ENCODE assay signal across 9 cellular contexts in the genomic region with DNA sequence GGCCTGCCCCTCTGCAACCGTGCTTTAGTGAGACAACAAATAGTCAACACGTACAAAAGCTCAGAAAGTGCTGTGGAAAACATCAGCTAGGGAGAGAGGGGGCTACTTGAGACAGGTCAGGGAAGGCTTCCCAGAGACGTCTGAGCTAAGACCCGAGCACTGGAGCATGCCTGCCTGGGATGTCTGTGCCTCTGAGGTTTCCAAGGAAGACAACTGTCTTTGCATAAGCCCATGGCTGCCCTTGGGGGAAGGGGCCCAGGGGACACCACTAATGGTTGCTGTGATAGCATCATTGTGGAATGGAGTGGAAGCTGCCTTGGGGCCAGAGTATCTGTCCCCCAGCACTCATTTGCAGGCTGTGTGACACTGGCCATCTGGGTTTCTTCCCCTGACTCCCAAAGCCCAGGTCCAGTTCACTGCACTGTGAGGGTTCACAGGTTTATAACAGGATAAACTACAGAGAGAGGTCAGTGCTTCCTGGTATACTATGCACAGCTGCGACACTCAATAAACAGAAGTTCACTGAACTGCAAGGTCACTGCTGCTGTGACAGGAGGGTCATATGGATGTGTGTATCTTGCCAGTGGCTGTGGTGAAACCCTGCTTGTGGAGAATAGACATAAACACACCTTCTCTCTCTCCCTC. TPM values are rescaled to one million over a fixed set of nuclear protein-coding genes. Genes with fewer than 3 reads are reported as not detected.
DNase-seq lines count a peak whose midpoint lies in the region; ATAC-seq and TF ChIP-seq lines count a peak whose summit lies in the region.
"Had no signal": no experiment of that assay in that cellular context is flagged by ENCODE, and none has a peak within 500 bp of the region (broad histone marks: within the 10 kb centered on the region; RNA-seq: fewer than 3 reads in every experiment).

No MANE protein-coding gene starts in this region.

- no peaks in the 10 kb centered on the region for H3K36me3 Mint-ChIP-seq in activated CD8-positive, alpha-beta memory T cell treated with anti-CD3 and anti-CD28 coated beads, Interleukin-2, amount 10 ng/mL, durations not matched to agents 7 days and 5 days
- peaks cover 6% of the 10 kb centered on the region for H3K36me3 Mint-ChIP-seq in endothelial cell (ENCODE audit: low read depth, unreplicated experiment)
- peaks cover 6% of the 10 kb centered on the region for H3K36me3 Mint-ChIP-seq in stimulated activated memory B cell treated with anti-CD40 and anti-IgM and Interleukin-4, amounts not matched to agents 10 μg/mL and 1 μg/mL and 100 μg/mL, for 72 hours

- ATAC-seq in activated CD8-positive, alpha-beta memory T cell treated with anti-CD3 and anti-CD28 coated beads, Interleukin-2, amount 10 ng/mL, durations not matched to agents 7 days and 5 days: no peak
- no peak for ATAC-seq in stimulated activated memory B cell treated with anti-CD40 and anti-IgM and Interleukin-4, amounts not matched to agents 10 μg/mL and 1 μg/mL and 100 μg/mL, for 72 hours
- no peak for ATAC-seq in HG03159 (IDR thresholded peaks at IDR 0.05; ENCODE audit: unreplicated experiment)

- TF ChIP-seq CTCF in endothelial cell (IDR thresholded peaks at IDR 0.05; ENCODE audit: unreplicated experiment): no peak

- H3K4me3 Mint-ChIP-seq in activated CD8-positive, alpha-beta memory T cell treated with anti-CD3 and anti-CD28 coated beads, Interleukin-2, amount 10 ng/mL, durations not matched to agents 7 days and 5 days: peak overlapping the region; percentile 90
- H3K4me3 Mint-ChIP-seq in endothelial cell (ENCODE audit: unreplicated experiment): peak overlapping the region; percentile 93
- H3K4me3 Mint-ChIP-seq in stimulated activated memory B cell treated with anti-CD40 and anti-IgM and Interleukin-4, amounts not matched to agents 10 μg/mL and 1 μg/mL and 100 μg/mL, for 72 hours: peak overlapping the region; percentile 93

- CTCF ChIA-PET in activated CD8-positive, alpha-beta memory T cell treated with anti-CD3 and anti-CD28 coated beads, Interleukin-2, amount 10 ng/mL, durations not matched to agents 7 days and 5 days (lab: Charles Lee): interaction anchor here (0.8 to 3.3 kb wide), 2 partner anchors 14 to 262 kb away, joined by 3 to 17 read pairs; no protein-coding TSS in a partner anchor

- H3K9me3 Mint-ChIP-seq in activated CD8-positive, alpha-beta memory T cell treated with anti-CD3 and anti-CD28 coated beads, Interleukin-2, amount 10 ng/mL, durations not matched to agents 7 days and 5 days (ENCODE audit: low read depth): no peaks in the 10 kb centered on the region
- no peaks in the 10 kb centered on the region for H3K9me3 Mint-ChIP-seq in endothelial cell (ENCODE audit: unreplicated experiment)
- no peaks in the 10 kb centered on the region for H3K9me3 Mint-ChIP-seq in stimulated activated memory B cell treated with anti-CD40 and anti-IgM and Interleukin-4, amounts not matched to agents 10 μg/mL and 1 μg/mL and 100 μg/mL, for 72 hours

- H3K27ac Mint-ChIP-seq in activated CD8-positive, alpha-beta memory T cell treated with anti-CD3 and anti-CD28 coated beads, Interleukin-2, amount 10 ng/mL, durations not matched to agents 7 days and 5 days: peak overlapping the region; percentile 58
- no peak overlapping the region for H3K27ac Mint-ChIP-seq in endothelial cell (ENCODE audit: unreplicated experiment)
- peak overlapping the region; percentile 92 for H3K27ac Mint-ChIP-seq in stimulated activated memory B cell treated with anti-CD40 and anti-IgM and Interleukin-4, amounts not matched to agents 10 μg/mL and 1 μg/mL and 100 μg/mL, for 72 hours

- peaks cover 8% of the 10 kb centered on the region for H3K27me3 Mint-ChIP-seq in activated CD8-positive, alpha-beta memory T cell treated with anti-CD3 and anti-CD28 coated beads, Interleukin-2, amount 10 ng/mL, durations not matched to agents 7 days and 5 days
- peaks cover 3% of the 10 kb centered on the region for H3K27me3 Mint-ChIP-seq in endothelial cell (ENCODE audit: unreplicated experiment)
- H3K27me3 Mint-ChIP-seq in stimulated activated memory B cell treated with anti-CD40 and anti-IgM and Interleukin-4, amounts not matched to agents 10 μg/mL and 1 μg/mL and 100 μg/mL, for 72 hours: no peaks in the 10 kb centered on the region

- no peak for DNase-seq in activated CD8-positive, alpha-beta memory T cell treated with anti-CD3 and anti-CD28 coated beads, Interleukin-2, amount 10 ng/mL, durations not matched to agents 7 days and 5 days
- no peak for DNase-seq in activated CD8-positive, alpha-beta memory T cell treated with anti-CD3 and anti-CD28 coated beads, Interleukin-2, amount 50 U/mL, for 4 hours
- DNase-seq in RPMI8226 (peak; percentile 53), endothelial cell (ENCODE audit: low spot score) (no peak), UCSD-AML1 (lab: John Stamatoyannopoulos, UW; ENCODE audit: unreplicated experiment) (no peak), middle frontal gyrus (ENCODE audit: extremely low spot score, low spot score) (no peak)
- DNase-seq: NCI-H510A treated with DMSO at 0.1 percent for 48 hours had no signal

- peaks cover 36% of the 10 kb centered on the region for H3K4me1 Mint-ChIP-seq in activated CD8-positive, alpha-beta memory T cell treated with anti-CD3 and anti-CD28 coated beads, Interleukin-2, amount 10 ng/mL, durations not matched to agents 7 days and 5 days
- H3K4me1 Mint-ChIP-seq in endothelial cell (ENCODE audit: unreplicated experiment): peaks cover 30% of the 10 kb centered on the region
- peaks cover 47% of the 10 kb centered on the region for H3K4me1 Mint-ChIP-seq in stimulated activated memory B cell treated with anti-CD40 and anti-IgM and Interleukin-4, amounts not matched to agents 10 μg/mL and 1 μg/mL and 100 μg/mL, for 72 hours

RNA-seq across cellular contexts. Expression of a gene that starts 1.5 kb away (rescaled TPM):
- total RNA-seq in activated CD8-positive, alpha-beta memory T cell treated with anti-CD3 and anti-CD28 coated beads, Interleukin-2, amount 10 ng/mL, durations not matched to agents 7 days and 5 days: 10 to 100 TPM; 19.0 to 23.7 TPM
- 20.3 TPM for total RNA-seq in endothelial cell (ENCODE audit: unreplicated experiment)
